Comparison of ENCODE assay signal across 1 cellular context in the genomic region with DNA sequence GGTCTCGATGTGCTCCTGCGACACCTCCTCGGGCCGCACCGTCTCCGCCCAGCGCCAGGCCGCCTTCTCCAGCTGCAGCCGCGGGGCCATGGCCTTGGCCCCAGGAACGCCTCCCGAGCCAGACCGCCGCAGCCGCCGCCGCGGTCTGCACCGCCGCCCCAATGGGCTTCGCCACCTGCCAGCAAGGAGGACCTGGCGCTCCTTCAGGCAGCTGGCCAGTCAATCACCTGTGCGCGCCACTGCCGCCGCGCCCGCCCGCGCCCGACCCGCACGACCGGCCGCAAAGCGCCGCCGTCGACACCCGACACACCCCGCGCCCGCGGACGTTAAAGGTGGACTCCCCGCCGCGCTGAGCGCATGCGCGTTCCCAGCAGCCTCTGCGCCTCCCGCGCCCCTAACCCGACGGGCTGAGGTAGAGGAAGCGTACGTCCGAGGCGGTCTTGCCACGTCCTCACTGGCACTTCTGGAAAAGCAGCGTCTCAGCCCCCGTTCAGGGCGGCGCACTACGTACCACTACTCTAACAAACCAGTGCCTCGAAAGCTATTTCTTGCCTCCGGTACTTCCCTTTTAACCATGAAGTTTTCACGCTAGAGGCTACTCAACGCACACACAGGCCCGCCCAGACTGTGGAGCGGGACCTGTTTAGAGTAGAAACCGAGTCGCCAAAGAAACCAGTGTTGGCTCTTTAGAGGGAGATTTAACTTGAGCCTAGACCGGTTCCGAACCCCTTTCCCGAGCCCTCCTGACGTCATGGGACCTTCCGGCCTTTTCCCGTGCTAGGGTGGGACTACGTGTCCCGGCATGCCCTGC.
A peak's percentile ranks its signal among the peaks of the same experiment; 100 is the strongest.
TF ChIP-seq lines count a peak whose summit lies in the region.

A gene with protein sequence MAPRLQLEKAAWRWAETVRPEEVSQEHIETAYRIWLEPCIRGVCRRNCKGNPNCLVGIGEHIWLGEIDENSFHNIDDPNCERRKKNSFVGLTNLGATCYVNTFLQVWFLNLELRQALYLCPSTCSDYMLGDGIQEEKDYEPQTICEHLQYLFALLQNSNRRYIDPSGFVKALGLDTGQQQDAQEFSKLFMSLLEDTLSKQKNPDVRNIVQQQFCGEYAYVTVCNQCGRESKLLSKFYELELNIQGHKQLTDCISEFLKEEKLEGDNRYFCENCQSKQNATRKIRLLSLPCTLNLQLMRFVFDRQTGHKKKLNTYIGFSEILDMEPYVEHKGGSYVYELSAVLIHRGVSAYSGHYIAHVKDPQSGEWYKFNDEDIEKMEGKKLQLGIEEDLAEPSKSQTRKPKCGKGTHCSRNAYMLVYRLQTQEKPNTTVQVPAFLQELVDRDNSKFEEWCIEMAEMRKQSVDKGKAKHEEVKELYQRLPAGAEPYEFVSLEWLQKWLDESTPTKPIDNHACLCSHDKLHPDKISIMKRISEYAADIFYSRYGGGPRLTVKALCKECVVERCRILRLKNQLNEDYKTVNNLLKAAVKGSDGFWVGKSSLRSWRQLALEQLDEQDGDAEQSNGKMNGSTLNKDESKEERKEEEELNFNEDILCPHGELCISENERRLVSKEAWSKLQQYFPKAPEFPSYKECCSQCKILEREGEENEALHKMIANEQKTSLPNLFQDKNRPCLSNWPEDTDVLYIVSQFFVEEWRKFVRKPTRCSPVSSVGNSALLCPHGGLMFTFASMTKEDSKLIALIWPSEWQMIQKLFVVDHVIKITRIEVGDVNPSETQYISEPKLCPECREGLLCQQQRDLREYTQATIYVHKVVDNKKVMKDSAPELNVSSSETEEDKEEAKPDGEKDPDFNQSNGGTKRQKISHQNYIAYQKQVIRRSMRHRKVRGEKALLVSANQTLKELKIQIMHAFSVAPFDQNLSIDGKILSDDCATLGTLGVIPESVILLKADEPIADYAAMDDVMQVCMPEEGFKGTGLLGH (minus strand): TSS at position 282 of the 811 bp plus-strand sequence. CDS start 192 bp downstream, at position 90.

TF ChIP-seq in GM12878, 131 proteins besides CTCF, POLR2A, EP300 and RAD21 (continued from another document and continues in another):
- TF ChIP-seq, protein P1, sequence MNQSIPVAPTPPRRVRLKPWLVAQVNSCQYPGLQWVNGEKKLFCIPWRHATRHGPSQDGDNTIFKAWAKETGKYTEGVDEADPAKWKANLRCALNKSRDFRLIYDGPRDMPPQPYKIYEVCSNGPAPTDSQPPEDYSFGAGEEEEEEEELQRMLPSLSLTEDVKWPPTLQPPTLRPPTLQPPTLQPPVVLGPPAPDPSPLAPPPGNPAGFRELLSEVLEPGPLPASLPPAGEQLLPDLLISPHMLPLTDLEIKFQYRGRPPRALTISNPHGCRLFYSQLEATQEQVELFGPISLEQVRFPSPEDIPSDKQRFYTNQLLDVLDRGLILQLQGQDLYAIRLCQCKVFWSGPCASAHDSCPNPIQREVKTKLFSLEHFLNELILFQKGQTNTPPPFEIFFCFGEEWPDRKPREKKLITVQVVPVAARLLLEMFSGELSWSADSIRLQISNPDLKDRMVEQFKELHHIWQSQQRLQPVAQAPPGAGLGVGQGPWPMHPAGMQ (IDR thresholded peaks at IDR 0.05; ENCODE audit: borderline replicate concordance), result no peak
- TF ChIP-seq CREB1 (IDR thresholded peaks at IDR 0.05; ENCODE audit: low read depth) (peak; percentile 91), EGR1 (IDR thresholded peaks at IDR 0.05; ENCODE audit: borderline replicate concordance in 1 of 2, low read depth in 2 of 2, low read length in 2 of 2) (no peak), POLR2AphosphoS5 (IDR thresholded peaks at IDR 0.05; ENCODE audit: low read length) (peak; percentile 99), NR2C1 (IDR thresholded peaks at IDR 0.05) (peak; percentile 29; the same call in 1 of the 2 replicates), STAT1 (conservative IDR thresholded peaks at IDR 0.05) (0 out of 2 replicates have a peak, but pooled peaks have one; percentile 68), TCF7 (IDR thresholded peaks at IDR 0.05; ENCODE audit: borderline replicate concordance) (no peak), ZNF384 (IDR thresholded peaks at IDR 0.05; ENCODE audit: borderline replicate concordance, low read depth, low read length) (no peak), KDM1A (IDR thresholded peaks at IDR 0.05; ENCODE audit: borderline replicate concordance) (no peak), CBX3 (IDR thresholded peaks at IDR 0.05; ENCODE audit: borderline replicate concordance, low read depth) (no peak), FOS (IDR thresholded peaks at IDR 0.05; ENCODE audit: borderline replicate concordance, extremely low read depth, insufficient read length) (no peak), POLR2AphosphoS2 (IDR thresholded peaks at IDR 0.05; ENCODE audit: low read depth, low read length) (peak; percentile 98), SUZ12 (IDR thresholded peaks at IDR 0.05; ENCODE audit: unreplicated experiment) (no peak), CREM (IDR thresholded peaks at IDR 0.05; ENCODE audit: low read depth) (peak; percentile 98), GATAD2B (conservative IDR thresholded peaks at IDR 0.05; ENCODE audit: low read depth) (peak; percentile 89; the same call in 1 of the 2 replicates), HCFC1 (IDR thresholded peaks at IDR 0.05; ENCODE audit: low read length) (no peak), RELA (IDR thresholded peaks at IDR 0.05; ENCODE audit: borderline replicate concordance, partially characterized antibody) (peak; percentile 46), CEBPB (IDR thresholded peaks at IDR 0.05; ENCODE audit: borderline replicate concordance in 1 of 2, low read depth in 2 of 2, low read length in 2 of 2) (no peak), FOXM1 (IDR thresholded peaks at IDR 0.05; ENCODE audit: low read depth, low read length) (no peak), ZSCAN29 (IDR thresholded peaks at IDR 0.05) (no peak; the same call in 1 of the 2 replicates), MTA2 (IDR thresholded peaks at IDR 0.05; ENCODE audit: low read depth) (peak; percentile 59), BMI1 (IDR thresholded peaks at IDR 0.05; ENCODE audit: borderline replicate concordance) (no peak), SREBF2 (IDR thresholded peaks at IDR 0.05; ENCODE audit: low read length) (no peak), CHD1 (IDR thresholded peaks at IDR 0.05; ENCODE audit: low read depth, low read length) (peak; percentile 91), HDAC6 (IDR thresholded peaks at IDR 0.05; ENCODE audit: unreplicated experiment) (no peak), HDGF (IDR thresholded peaks at IDR 0.05) (peak; percentile 72; the same call in 1 of the 2 replicates), PAX8 (IDR thresholded peaks at IDR 0.05) (peak; percentile 48; the same call in 1 of the 2 replicates), YBX1 (IDR thresholded peaks at IDR 0.05) (no peak), SUPT20H (IDR thresholded peaks at IDR 0.05; ENCODE audit: borderline replicate concordance, control insufficient read depth, low read depth, low read length) (no peak)
- TF ChIP-seq, protein P2, sequence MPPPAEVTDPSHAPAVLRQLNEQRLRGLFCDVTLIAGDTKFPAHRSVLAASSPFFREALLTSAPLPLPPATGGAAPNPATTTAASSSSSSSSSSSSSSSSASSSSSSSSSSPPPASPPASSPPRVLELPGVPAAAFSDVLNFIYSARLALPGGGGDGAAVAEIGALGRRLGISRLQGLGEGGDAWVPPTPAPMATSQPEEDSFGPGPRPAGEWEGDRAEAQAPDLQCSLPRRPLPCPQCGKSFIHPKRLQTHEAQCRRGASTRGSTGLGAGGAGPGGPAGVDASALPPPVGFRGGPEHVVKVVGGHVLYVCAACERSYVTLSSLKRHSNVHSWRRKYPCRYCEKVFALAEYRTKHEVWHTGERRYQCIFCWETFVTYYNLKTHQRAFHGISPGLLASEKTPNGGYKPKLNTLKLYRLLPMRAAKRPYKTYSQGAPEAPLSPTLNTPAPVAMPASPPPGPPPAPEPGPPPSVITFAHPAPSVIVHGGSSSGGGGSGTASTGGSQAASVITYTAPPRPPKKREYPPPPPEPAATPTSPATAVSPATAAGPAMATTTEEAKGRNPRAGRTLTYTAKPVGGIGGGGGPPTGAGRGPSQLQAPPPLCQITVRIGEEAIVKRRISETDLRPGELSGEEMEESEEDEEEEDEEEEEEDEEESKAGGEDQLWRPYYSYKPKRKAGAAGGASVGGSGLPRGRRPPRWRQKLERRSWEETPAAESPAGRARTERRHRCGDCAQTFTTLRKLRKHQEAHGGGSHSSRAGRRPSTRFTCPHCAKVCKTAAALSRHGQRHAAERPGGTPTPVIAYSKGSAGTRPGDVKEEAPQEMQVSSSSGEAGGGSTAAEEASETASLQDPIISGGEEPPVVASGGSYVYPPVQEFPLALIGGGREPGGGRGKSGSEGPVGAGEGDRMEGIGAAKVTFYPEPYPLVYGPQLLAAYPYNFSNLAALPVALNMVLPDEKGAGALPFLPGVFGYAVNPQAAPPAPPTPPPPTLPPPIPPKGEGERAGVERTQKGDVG (CRISPR knock-in tag; IDR thresholded peaks at IDR 0.05), result no peak; the same call in 1 of the 2 replicates
- TF ChIP-seq, protein P3, sequence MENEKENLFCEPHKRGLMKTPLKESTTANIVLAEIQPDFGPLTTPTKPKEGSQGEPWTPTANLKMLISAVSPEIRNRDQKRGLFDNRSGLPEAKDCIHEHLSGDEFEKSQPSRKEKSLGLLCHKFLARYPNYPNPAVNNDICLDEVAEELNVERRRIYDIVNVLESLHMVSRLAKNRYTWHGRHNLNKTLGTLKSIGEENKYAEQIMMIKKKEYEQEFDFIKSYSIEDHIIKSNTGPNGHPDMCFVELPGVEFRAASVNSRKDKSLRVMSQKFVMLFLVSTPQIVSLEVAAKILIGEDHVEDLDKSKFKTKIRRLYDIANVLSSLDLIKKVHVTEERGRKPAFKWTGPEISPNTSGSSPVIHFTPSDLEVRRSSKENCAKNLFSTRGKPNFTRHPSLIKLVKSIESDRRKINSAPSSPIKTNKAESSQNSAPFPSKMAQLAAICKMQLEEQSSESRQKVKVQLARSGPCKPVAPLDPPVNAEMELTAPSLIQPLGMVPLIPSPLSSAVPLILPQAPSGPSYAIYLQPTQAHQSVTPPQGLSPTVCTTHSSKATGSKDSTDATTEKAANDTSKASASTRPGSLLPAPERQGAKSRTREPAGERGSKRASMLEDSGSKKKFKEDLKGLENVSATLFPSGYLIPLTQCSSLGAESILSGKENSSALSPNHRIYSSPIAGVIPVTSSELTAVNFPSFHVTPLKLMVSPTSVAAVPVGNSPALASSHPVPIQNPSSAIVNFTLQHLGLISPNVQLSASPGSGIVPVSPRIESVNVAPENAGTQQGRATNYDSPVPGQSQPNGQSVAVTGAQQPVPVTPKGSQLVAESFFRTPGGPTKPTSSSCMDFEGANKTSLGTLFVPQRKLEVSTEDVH (IDR thresholded peaks at IDR 0.05; ENCODE audit: low read depth, partially characterized antibody), result peak; percentile 44
- TF ChIP-seq, protein P4, sequence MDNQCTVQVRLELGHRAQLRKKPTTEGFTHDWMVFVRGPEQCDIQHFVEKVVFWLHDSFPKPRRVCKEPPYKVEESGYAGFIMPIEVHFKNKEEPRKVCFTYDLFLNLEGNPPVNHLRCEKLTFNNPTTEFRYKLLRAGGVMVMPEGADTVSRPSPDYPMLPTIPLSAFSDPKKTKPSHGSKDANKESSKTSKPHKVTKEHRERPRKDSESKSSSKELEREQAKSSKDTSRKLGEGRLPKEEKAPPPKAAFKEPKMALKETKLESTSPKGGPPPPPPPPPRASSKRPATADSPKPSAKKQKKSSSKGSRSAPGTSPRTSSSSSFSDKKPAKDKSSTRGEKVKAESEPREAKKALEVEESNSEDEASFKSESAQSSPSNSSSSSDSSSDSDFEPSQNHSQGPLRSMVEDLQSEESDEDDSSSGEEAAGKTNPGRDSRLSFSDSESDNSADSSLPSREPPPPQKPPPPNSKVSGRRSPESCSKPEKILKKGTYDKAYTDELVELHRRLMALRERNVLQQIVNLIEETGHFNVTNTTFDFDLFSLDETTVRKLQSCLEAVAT (IDR thresholded peaks at IDR 0.05), result peak; percentile 89
- TF ChIP-seq, protein P5, sequence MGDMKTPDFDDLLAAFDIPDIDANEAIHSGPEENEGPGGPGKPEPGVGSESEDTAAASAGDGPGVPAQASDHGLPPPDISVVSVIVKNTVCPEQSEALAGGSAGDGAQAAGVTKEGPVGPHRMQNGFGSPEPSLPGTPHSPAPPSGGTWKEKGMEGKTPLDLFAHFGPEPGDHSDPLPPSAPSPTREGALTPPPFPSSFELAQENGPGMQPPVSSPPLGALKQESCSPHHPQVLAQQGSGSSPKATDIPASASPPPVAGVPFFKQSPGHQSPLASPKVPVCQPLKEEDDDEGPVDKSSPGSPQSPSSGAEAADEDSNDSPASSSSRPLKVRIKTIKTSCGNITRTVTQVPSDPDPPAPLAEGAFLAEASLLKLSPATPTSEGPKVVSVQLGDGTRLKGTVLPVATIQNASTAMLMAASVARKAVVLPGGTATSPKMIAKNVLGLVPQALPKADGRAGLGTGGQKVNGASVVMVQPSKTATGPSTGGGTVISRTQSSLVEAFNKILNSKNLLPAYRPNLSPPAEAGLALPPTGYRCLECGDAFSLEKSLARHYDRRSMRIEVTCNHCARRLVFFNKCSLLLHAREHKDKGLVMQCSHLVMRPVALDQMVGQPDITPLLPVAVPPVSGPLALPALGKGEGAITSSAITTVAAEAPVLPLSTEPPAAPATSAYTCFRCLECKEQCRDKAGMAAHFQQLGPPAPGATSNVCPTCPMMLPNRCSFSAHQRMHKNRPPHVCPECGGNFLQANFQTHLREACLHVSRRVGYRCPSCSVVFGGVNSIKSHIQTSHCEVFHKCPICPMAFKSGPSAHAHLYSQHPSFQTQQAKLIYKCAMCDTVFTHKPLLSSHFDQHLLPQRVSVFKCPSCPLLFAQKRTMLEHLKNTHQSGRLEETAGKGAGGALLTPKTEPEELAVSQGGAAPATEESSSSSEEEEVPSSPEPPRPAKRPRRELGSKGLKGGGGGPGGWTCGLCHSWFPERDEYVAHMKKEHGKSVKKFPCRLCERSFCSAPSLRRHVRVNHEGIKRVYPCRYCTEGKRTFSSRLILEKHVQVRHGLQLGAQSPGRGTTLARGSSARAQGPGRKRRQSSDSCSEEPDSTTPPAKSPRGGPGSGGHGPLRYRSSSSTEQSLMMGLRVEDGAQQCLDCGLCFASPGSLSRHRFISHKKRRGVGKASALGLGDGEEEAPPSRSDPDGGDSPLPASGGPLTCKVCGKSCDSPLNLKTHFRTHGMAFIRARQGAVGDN (IDR thresholded peaks at IDR 0.05), result peak; percentile 98
- TF ChIP-seq, protein P6, sequence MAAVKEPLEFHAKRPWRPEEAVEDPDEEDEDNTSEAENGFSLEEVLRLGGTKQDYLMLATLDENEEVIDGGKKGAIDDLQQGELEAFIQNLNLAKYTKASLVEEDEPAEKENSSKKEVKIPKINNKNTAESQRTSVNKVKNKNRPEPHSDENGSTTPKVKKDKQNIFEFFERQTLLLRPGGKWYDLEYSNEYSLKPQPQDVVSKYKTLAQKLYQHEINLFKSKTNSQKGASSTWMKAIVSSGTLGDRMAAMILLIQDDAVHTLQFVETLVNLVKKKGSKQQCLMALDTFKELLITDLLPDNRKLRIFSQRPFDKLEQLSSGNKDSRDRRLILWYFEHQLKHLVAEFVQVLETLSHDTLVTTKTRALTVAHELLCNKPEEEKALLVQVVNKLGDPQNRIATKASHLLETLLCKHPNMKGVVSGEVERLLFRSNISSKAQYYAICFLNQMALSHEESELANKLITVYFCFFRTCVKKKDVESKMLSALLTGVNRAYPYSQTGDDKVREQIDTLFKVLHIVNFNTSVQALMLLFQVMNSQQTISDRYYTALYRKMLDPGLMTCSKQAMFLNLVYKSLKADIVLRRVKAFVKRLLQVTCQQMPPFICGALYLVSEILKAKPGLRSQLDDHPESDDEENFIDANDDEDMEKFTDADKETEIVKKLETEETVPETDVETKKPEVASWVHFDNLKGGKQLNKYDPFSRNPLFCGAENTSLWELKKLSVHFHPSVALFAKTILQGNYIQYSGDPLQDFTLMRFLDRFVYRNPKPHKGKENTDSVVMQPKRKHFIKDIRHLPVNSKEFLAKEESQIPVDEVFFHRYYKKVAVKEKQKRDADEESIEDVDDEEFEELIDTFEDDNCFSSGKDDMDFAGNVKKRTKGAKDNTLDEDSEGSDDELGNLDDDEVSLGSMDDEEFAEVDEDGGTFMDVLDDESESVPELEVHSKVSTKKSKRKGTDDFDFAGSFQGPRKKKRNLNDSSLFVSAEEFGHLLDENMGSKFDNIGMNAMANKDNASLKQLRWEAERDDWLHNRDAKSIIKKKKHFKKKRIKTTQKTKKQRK (IDR thresholded peaks at IDR 0.05; ENCODE audit: low read depth, low read length), result no peak
